In the genomic region with DNA sequence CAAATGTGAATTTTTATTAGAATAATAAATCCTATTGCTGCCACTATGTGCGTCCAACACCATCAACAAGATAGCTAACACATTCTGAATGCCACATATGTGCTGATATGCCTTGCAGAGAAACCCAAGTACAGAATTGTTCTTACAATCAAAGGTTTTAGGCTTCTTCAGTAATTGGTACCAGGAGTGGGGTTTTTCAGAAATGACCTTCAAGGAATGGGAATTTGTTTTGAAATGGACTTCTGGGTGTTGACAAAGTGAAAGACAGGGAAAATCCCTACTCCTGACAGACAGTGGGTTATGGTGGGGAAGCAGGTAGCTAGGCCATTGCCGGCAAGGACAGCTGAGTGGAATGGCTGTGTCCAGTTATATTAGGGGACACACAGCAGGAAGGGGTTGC, we compare ENCODE assay signal across 1 cellular context.
A peak's percentile ranks its signal among the peaks of the same experiment; 100 is the strongest.
TF ChIP-seq lines count a peak whose summit lies in the region.

No MANE protein-coding gene starts in this region.

TF ChIP-seq in K562, 482 proteins besides CTCF, POLR2A, EP300 and RAD21:
- TF ChIP-seq ZNF707 (CRISPR knock-in tag; conservative IDR thresholded peaks at IDR 0.05) (peak; percentile 100), THRAP3 (IDR thresholded peaks at IDR 0.05; ENCODE audit: borderline replicate concordance) (no peak), ZNF23 (CRISPR knock-in tag; IDR thresholded peaks at IDR 0.05) (no peak), ZNF780A (CRISPR knock-in tag; IDR thresholded peaks at IDR 0.05) (no peak), NFYB (IDR thresholded peaks at IDR 0.05; ENCODE audit: extremely low read depth, insufficient read length) (no peak), C11orf30 (IDR thresholded peaks at IDR 0.05; ENCODE audit: low read depth) (no peak), CBX5 (IDR thresholded peaks at IDR 0.05; ENCODE audit: borderline replicate concordance, low read depth) (peak; percentile 47; the same call in 1 of the 2 replicates), SRF (CRISPR knock-in tag; IDR thresholded peaks at IDR 0.05) (no peak), ELF1 (tag; IDR thresholded peaks at IDR 0.05) (no peak), U2AF1 (optimal IDR thresholded peaks at IDR 0.05; ENCODE audit: low read depth, low read length) (no peak), PTRF (tag; IDR thresholded peaks at IDR 0.05) (no peak), CBX3 (IDR thresholded peaks at IDR 0.05; ENCODE audit: borderline replicate concordance in 1 of 2, low read length in 2 of 2) (peak in 1 of 2 experiments; percentile 73; a peak in 1 of 3 replicates), HNRNPK (IDR thresholded peaks at IDR 0.05; ENCODE audit: low read depth, low read length, poor library complexity, severe bottlenecking) (no peak), HEY1 (CRISPR knock-in tag; IDR thresholded peaks at IDR 0.05; ENCODE audit: borderline replicate concordance) (no peak), SIN3B (IDR thresholded peaks at IDR 0.05; ENCODE audit: low read depth) (no peak), TRIM28 (IDR thresholded peaks at IDR 0.05) (peak; percentile 87), POLR2B (IDR thresholded peaks at IDR 0.05; ENCODE audit: low read depth, partially characterized antibody) (no peak), NFIX (CRISPR knock-in tag; IDR thresholded peaks at IDR 0.05; ENCODE audit: low read depth) (no peak), ZKSCAN1 (IDR thresholded peaks at IDR 0.05; ENCODE audit: low read depth, low read length) (no peak), ZNF280A (IDR thresholded peaks at IDR 0.05; ENCODE audit: low read depth, partially characterized antibody) (peak; percentile 40), TAF15 (IDR thresholded peaks at IDR 0.05; ENCODE audit: low read depth, low read length) (no peak), MAZ (CRISPR knock-in tag; conservative IDR thresholded peaks at IDR 0.05 in 1 of 2, IDR thresholded peaks at IDR 0.05 in 1 of 2) (no peak), ZNF668 (CRISPR knock-in tag; IDR thresholded peaks at IDR 0.05) (no peak), PHF21A (IDR thresholded peaks at IDR 0.05; ENCODE audit: borderline replicate concordance, low read depth) (no peak), ZNF740 (CRISPR knock-in tag; IDR thresholded peaks at IDR 0.05) (no peak), ZNF740 (tag; IDR thresholded peaks at IDR 0.05) (no peak), FOXP1 (CRISPR knock-in tag; IDR thresholded peaks at IDR 0.05) (no peak)
- TF ChIP-seq, protein P1, sequence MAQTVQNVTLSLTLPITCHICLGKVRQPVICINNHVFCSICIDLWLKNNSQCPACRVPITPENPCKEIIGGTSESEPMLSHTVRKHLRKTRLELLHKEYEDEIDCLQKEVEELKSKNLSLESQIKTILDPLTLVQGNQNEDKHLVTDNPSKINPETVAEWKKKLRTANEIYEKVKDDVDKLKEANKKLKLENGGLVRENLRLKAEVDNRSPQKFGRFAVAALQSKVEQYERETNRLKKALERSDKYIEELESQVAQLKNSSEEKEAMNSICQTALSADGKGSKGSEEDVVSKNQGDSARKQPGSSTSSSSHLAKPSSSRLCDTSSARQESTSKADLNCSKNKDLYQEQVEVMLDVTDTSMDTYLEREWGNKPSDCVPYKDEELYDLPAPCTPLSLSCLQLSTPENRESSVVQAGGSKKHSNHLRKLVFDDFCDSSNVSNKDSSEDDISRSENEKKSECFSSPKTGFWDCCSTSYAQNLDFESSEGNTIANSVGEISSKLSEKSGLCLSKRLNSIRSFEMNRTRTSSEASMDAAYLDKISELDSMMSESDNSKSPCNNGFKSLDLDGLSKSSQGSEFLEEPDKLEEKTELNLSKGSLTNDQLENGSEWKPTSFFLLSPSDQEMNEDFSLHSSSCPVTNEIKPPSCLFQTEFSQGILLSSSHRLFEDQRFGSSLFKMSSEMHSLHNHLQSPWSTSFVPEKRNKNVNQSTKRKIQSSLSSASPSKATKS (CRISPR knock-in tag; IDR thresholded peaks at IDR 0.05): no peak
- TF ChIP-seq, protein P2, sequence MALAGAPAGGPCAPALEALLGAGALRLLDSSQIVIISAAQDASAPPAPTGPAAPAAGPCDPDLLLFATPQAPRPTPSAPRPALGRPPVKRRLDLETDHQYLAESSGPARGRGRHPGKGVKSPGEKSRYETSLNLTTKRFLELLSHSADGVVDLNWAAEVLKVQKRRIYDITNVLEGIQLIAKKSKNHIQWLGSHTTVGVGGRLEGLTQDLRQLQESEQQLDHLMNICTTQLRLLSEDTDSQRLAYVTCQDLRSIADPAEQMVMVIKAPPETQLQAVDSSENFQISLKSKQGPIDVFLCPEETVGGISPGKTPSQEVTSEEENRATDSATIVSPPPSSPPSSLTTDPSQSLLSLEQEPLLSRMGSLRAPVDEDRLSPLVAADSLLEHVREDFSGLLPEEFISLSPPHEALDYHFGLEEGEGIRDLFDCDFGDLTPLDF (CRISPR knock-in tag; IDR thresholded peaks at IDR 0.05): no peak
